Comparison of ENCODE assay signal across 21 cellular contexts in genomic region chr15:28179270-28179669, GRCh38.
"Had no signal": no experiment of that assay in that cellular context is flagged by ENCODE, and none has a peak within 500 bp of the region (broad histone marks: within the 10 kb centered on the region; RNA-seq: fewer than 3 reads in every experiment).

No MANE protein-coding gene starts in this region.

- H2AFZ ChIP-seq: parathyroid adenoma had no signal

- H3K9me3 ChIP-seq: lower lobe of right lung, psoas muscle, stomach, testis, thyroid gland, transverse colon, upper lobe of left lung, vagina had no signal

- H3K27ac ChIP-seq: lower lobe of right lung, parathyroid adenoma, psoas muscle, skin epidermis, stomach, testis, thyroid gland, transverse colon, upper lobe of left lung, vagina had no signal

- H3K9ac ChIP-seq: parathyroid adenoma had no signal

- H3K79me2 ChIP-seq: parathyroid adenoma had no signal

- H3K27me3 ChIP-seq: stomach, testis, thyroid gland, transverse colon, upper lobe of left lung, vagina had no signal

- H3K4me1 ChIP-seq: lower lobe of right lung, parathyroid adenoma, psoas muscle, stomach, testis, thyroid gland, upper lobe of left lung, vagina had no signal

- ATAC-seq: lower lobe of right lung; naive thymus-derived CD8-positive, alpha-beta T cell; psoas muscle; stimulated activated naive B cell treated with anti-CD40 and anti-IgM and Interleukin-4, amounts not matched to agents 10 μg/mL and 1 μg/mL and 100 μg/mL, for 72 hours; stimulated activated naive CD8-positive, alpha-beta T cell treated with anti-CD3 and anti-CD28 coated beads, Interleukin-15, Interleukin-2, amounts not matched to agents 100 U/mL and 50 U/mL, for 24 hours had no signal

- DNase-seq: islet precursor cell; lower lobe of right lung; mammary epithelial cell; mesenchymal stem cell; naive thymus-derived CD8-positive, alpha-beta T cell; nucleus accumbens; psoas muscle; stimulated activated CD4-positive, alpha-beta T cell treated with anti-CD3 and anti-CD28 coated beads, Interleukin-12 subunit alpha, Interleukin-12 subunit beta, amount 100 ng/mL, for 4 hours; stimulated activated CD4-positive, alpha-beta T cell treated with anti-CD3 and anti-CD28 coated beads, Interleukin-15, amount 100 ng/mL, for 24 hours; stimulated activated CD4-positive, alpha-beta T cell treated with anti-CD3 and anti-CD28 coated beads, Interleukin-2, amount 100 ng/mL, for 24 hours; stimulated activated CD4-positive, alpha-beta T cell treated with anti-CD3 and anti-CD28 coated beads, Interleukin-4, amount 100 ng/mL, for 1 hour; stimulated activated naive B cell treated with anti-CD40 and anti-IgM and Interleukin-4, amounts not matched to agents 10 μg/mL and 1 μg/mL and 100 μg/mL, for 72 hours; stimulated activated naive CD8-positive, alpha-beta T cell treated with anti-CD3 and anti-CD28 coated beads, Interleukin-15, Interleukin-2, amounts not matched to agents 100 U/mL and 50 U/mL, for 24 hours; stomach; testis; thyroid gland; transverse colon; upper lobe of left lung had no signal

- H3K4me3 ChIP-seq: lower lobe of right lung, psoas muscle, skin epidermis, stomach, testis, thyroid gland, transverse colon, upper lobe of left lung, vagina had no signal
